1 cellular context compared by ENCODE assay signal in genomic region chr12:1911598-1912575, GRCh38.
TF ChIP-seq lines count a peak whose summit lies in the region.

No MANE protein-coding gene starts in this region.

TF ChIP-seq in H1, 55 proteins besides CTCF, POLR2A, EP300 and RAD21 (continued from another document):
- TF ChIP-seq RNF2 (IDR thresholded peaks at IDR 0.05; ENCODE audit: borderline replicate concordance, low read depth, low read length, missing control alignments, poor library complexity, severe bottlenecking) (no peak), GABPA (IDR thresholded peaks at IDR 0.05; ENCODE audit: borderline replicate concordance, insufficient read depth, low read length) (no peak), KDM4A (IDR thresholded peaks at IDR 0.05; ENCODE audit: low read depth, low read length, severe bottlenecking) (no peak), CHD7 (IDR thresholded peaks at IDR 0.05; ENCODE audit: insufficient replicate concordance, low read length) (no peak), EZH2 (IDR thresholded peaks at IDR 0.05; ENCODE audit: low read depth, low read length, severe bottlenecking) (no peak), NRF1 (IDR thresholded peaks at IDR 0.05; ENCODE audit: low read depth, low read length) (no peak), SUZ12 (IDR thresholded peaks at IDR 0.05; ENCODE audit: low read length) (no peak), SP4 (IDR thresholded peaks at IDR 0.05; ENCODE audit: low read length) (no peak), HDAC2 (IDR thresholded peaks at IDR 0.05; ENCODE audit: borderline replicate concordance in 1 of 2, low read depth in 2 of 2, low read length in 2 of 2) (no peak), BACH1 (IDR thresholded peaks at IDR 0.05; ENCODE audit: low read length) (no peak), CEBPB (IDR thresholded peaks at IDR 0.05; ENCODE audit: low read depth, low read length) (no peak), JUN (IDR thresholded peaks at IDR 0.05; ENCODE audit: low read depth, low read length) (no peak), SRF (IDR thresholded peaks at IDR 0.05; ENCODE audit: low read depth, low read length) (no peak)
TF ChIP-seq in H1: peak in this region for 0.
